ENCODE assay signal across 15 cellular contexts in genomic region chr2:96500385-96501066, GRCh38. TPM values are rescaled to one million over a fixed set of nuclear protein-coding genes. Genes with fewer than 3 reads are reported as not detected.
"Had no signal": no experiment of that assay in that cellular context is flagged by ENCODE, and none has a peak within 500 bp of the region (broad histone marks: within the 10 kb centered on the region; RNA-seq: fewer than 3 reads in every experiment).

No MANE protein-coding gene starts in this region.

- H3K9me3 Mint-ChIP-seq: stimulated activated effector memory CD8-positive, alpha-beta T cell treated with anti-CD3 and anti-CD28 coated beads, Interleukin-12 subunit alpha, Interleukin-12 subunit beta, amount 100 ng/mL, for 72 hours had no signal

- H3K27ac ChIP-seq: dorsolateral prefrontal cortex, esophagus squamous epithelium, foreskin keratinocyte, neural progenitor cell, tibial artery had no signal

- H3K36me3 Mint-ChIP-seq: activated naive CD8-positive, alpha-beta T cell; neural progenitor cell; stimulated activated effector memory CD8-positive, alpha-beta T cell treated with anti-CD3 and anti-CD28 coated beads, Interleukin-12 subunit alpha, Interleukin-12 subunit beta, amount 100 ng/mL, for 72 hours had no signal

- H3K4me3 ChIP-seq: neural progenitor cell, smooth muscle cell, tibial artery had no signal

- H3K9me3 ChIP-seq: esophagus squamous epithelium, tibial artery had no signal

- ATAC-seq: foreskin keratinocyte; left cardiac atrium; stimulated activated effector memory CD8-positive, alpha-beta T cell treated with anti-CD3 and anti-CD28 coated beads, Interleukin-12 subunit alpha, Interleukin-12 subunit beta, amount 100 ng/mL, for 72 hours had no signal

- H3K27ac Mint-ChIP-seq: activated CD4-positive, alpha-beta memory T cell treated with anti-CD3 and anti-CD28 coated beads, Interleukin-2, amount 10 ng/mL, durations not matched to agents 7 days and 5 days; activated naive CD8-positive, alpha-beta T cell had no signal

- H3K4me3 Mint-ChIP-seq: activated CD4-positive, alpha-beta memory T cell treated with anti-CD3 and anti-CD28 coated beads, Interleukin-2, amount 10 ng/mL, durations not matched to agents 7 days and 5 days; activated naive CD8-positive, alpha-beta T cell; neural progenitor cell; stimulated activated effector memory CD8-positive, alpha-beta T cell treated with anti-CD3 and anti-CD28 coated beads, Interleukin-12 subunit alpha, Interleukin-12 subunit beta, amount 100 ng/mL, for 72 hours had no signal

- H3K36me3 ChIP-seq: esophagus squamous epithelium, neural progenitor cell, tibial artery had no signal

- DNase-seq: activated CD4-positive, alpha-beta memory T cell treated with anti-CD3 and anti-CD28 coated beads, Interleukin-2, amount 10 ng/mL, durations not matched to agents 7 days and 5 days; activated CD4-positive, alpha-beta T cell treated with anti-CD3 and anti-CD28 coated beads for 1 hour; cerebellar nuclear complex; dorsolateral prefrontal cortex; esophagus squamous epithelium; foreskin keratinocyte; left cardiac atrium; T1000 had no signal

- H3K27me3 ChIP-seq: neural progenitor cell had no signal

- H3K27me3 Mint-ChIP-seq: activated naive CD8-positive, alpha-beta T cell had no signal

RNA-seq across cellular contexts. Expression of gene NEURL3, which starts 4.6 kb away (rescaled TPM):
- total RNA-seq: esophagus squamous epithelium, foreskin keratinocyte, mesenteric fat pad, SK-MEL-5, smooth muscle cell had no signal
